Comparison of ENCODE assay signal across 9 cellular contexts in the genomic region with DNA sequence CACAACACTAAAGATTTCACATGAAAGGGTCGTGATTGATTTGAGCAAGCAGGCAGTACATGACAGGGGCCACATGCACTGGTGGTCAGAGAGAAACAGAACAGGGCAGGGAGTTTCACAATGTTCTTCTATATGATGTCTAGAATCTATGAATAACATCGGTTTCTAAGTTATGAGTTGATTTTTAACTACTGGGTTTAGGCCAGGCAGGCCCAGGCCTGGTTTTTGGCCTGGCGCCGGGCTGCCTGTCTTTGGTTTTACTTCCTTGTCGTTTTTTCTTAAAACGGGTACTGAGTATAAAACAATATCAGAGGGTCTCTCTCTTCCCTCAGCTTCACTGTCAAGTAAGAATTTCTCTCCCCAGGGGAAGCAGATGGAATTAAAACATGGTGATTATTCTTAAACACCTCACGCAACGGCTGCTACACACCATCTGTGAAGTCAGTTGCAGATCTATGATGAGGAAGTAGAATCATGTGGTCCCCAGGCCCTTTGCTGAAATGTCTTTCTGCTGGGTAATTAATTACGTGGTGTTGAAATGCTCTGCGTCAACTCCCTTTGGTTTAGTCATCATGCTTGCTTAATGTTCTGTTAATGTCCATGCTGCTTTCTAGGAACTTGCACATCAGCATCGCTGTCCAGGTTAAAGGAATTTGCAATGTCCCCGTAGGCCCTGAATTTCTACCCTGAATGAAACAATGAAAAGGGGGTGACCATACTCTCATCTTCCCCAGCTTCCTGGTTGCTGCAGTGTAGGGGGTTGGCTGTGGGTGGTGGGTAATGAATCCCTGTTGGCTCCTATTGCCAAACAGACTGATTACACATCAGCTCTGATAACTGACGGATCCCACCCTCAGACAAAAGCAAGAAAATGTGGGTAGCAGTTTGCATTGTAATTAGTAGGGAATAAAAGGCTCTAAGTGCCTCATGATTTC.
A peak's percentile ranks its signal among the peaks of the same experiment; 100 is the strongest.
DNase-seq lines count a peak whose midpoint lies in the region; ATAC-seq and TF ChIP-seq lines count a peak whose summit lies in the region.
"Had no signal": no experiment of that assay in that cellular context is flagged by ENCODE, and none has a peak within 500 bp of the region (broad histone marks: within the 10 kb centered on the region; RNA-seq: fewer than 3 reads in every experiment).

No MANE protein-coding gene starts in this region.

- H3K79me2 ChIP-seq in mesendoderm (ENCODE audit: control insufficient read depth, insufficient read depth, low read length): no peaks in the 10 kb centered on the region

- no peak overlapping the region for H3K9ac ChIP-seq in mesendoderm (ENCODE audit: low read length)

- H3K4ac ChIP-seq in mesendoderm (ENCODE audit: low read depth, low read length): no peak overlapping the region

- ATAC-seq in GM19467 (IDR thresholded peaks at IDR 0.05; ENCODE audit: unreplicated experiment): peak; percentile 53

- no CpG with 5 or more reads among the region's 13 CpGs for WGBS in mesendoderm (ENCODE audit: extremely low coverage, insufficient coverage, low lambda C conversion rate)

- no peaks in the 10 kb centered on the region for H3K36me3 ChIP-seq in mesendoderm (ENCODE audit: control insufficient read depth, insufficient read depth, low read length)

- peak overlapping the region in 3 of 5 experiments; percentile 32 to 59 (median 35) for H3K4me3 Mint-ChIP-seq in brain
- H3K4me3 Mint-ChIP-seq: activated naive CD4-positive, alpha-beta T cell treated with anti-CD3 and anti-CD28 coated beads, Interleukin-2, amount 50 U/mL, for 24 hours had no signal

- no peaks in the 10 kb centered on the region for H3K36me3 Mint-ChIP-seq in brain

- H2AK5ac ChIP-seq in mesendoderm (ENCODE audit: low read length): no peak overlapping the region

- H4K5ac ChIP-seq in mesendoderm (ENCODE audit: low read length): no peak overlapping the region

- DNase-seq in AG08395 (ENCODE audit: low spot score) (peak; percentile 88), MV-4-11 (lab: John Stamatoyannopoulos, UW) (peak; percentile 100), mesendoderm (no peak), NCI-H345 (lab: John Stamatoyannopoulos, UW) (no peak), T-helper 2 cell (no peak)
- no peak for DNase-seq in stimulated activated CD4-positive, alpha-beta T cell treated with anti-CD3 and anti-CD28 coated beads, Interleukin-2, amount 100 ng/mL, for 24 hours

- peak overlapping the region; percentile 0 for H3K56ac ChIP-seq in mesendoderm (ENCODE audit: low read length)

- H3K27me3 Mint-ChIP-seq in brain: peaks cover 29% of the 10 kb centered on the region
- H3K27me3 Mint-ChIP-seq: activated naive CD4-positive, alpha-beta T cell treated with anti-CD3 and anti-CD28 coated beads, Interleukin-2, amount 50 U/mL, for 24 hours had no signal

- H3K4me2 ChIP-seq in mesendoderm (ENCODE audit: low read length): no peak overlapping the region

- H3K27ac Mint-ChIP-seq in brain: peak overlapping the region; percentile 83 to 98 (median 96)
- H3K27ac Mint-ChIP-seq: activated naive CD4-positive, alpha-beta T cell treated with anti-CD3 and anti-CD28 coated beads, Interleukin-2, amount 50 U/mL, for 24 hours had no signal

- no peak overlapping the region for H2BK120ac ChIP-seq in mesendoderm (ENCODE audit: low read depth, low read length)

- H3K18ac ChIP-seq in mesendoderm (ENCODE audit: low read length): no peak overlapping the region

- no peak overlapping the region for H2BK15ac ChIP-seq in mesendoderm (replicated peaks; ENCODE audit: low read depth)

- H3K4me3 ChIP-seq in mesendoderm (ENCODE audit: low read length): no peak overlapping the region

- TF ChIP-seq CTCF in brain (conservative IDR thresholded peaks at IDR 0.05): no peak

- H3K27me3 ChIP-seq in mesendoderm (ENCODE audit: insufficient read depth, low read length, poor library complexity): no peaks in the 10 kb centered on the region

- H3K9me3 Mint-ChIP-seq in brain: peaks cover 4 to 14% (median 9%) of the 10 kb centered on the region in 5 experiments

- H3K4me1 Mint-ChIP-seq in brain: peaks cover 38% of the 10 kb centered on the region

- H4K8ac ChIP-seq in mesendoderm (ENCODE audit: low read depth, low read length): no peak overlapping the region

- no peak overlapping the region for H3K27ac ChIP-seq in mesendoderm (ENCODE audit: low read depth, low read length)

- H3K79me1 ChIP-seq in mesendoderm (ENCODE audit: low read length): no peaks in the 10 kb centered on the region

- H2BK5ac ChIP-seq in mesendoderm (ENCODE audit: low read length): no peak overlapping the region

- no peak overlapping the region for H3K23ac ChIP-seq in mesendoderm (ENCODE audit: low read length)

- peaks cover 5% of the 10 kb centered on the region for H3K4me1 ChIP-seq in mesendoderm (ENCODE audit: control insufficient read depth, low read depth, low read length)

Comparison
In these comparisons a context has a peak if more than half of its experiments do, and no peak if none do; other contexts are left out.
1. DNase-seq: peak in AG08395 (single experiment) and MV-4-11 (single experiment); none in mesendoderm (single experiment), stimulated activated CD4-positive, alpha-beta T cell treated with anti-CD3 and anti-CD28 coated beads, Interleukin-2, amount 100 ng/mL, for 24 hours (0 of 2), NCI-H345 (single experiment) and T-helper 2 cell (0 of 5).